1 cellular context compared by ENCODE assay signal in genomic region chr9:130201399-130201873, GRCh38.
TF ChIP-seq lines count a peak whose summit lies in the region.

No MANE protein-coding gene starts in this region.

TF ChIP-seq in WTC11, 78 proteins besides CTCF, POLR2A, EP300 and RAD21 (continued from another document):
- TF ChIP-seq ZNF232 (CRISPR knock-in tag; IDR thresholded peaks at IDR 0.05) = no peak
- TF ChIP-seq ZBTB21 (CRISPR knock-in tag; IDR thresholded peaks at IDR 0.05; ENCODE audit: borderline replicate concordance) = no peak
- TF ChIP-seq MAX (CRISPR knock-in tag; IDR thresholded peaks at IDR 0.05) = no peak
- TF ChIP-seq ESRRA (CRISPR knock-in tag; IDR thresholded peaks at IDR 0.05; ENCODE audit: borderline replicate concordance) = no peak
- TF ChIP-seq USF2 (CRISPR knock-in tag; IDR thresholded peaks at IDR 0.05) = no peak
